In the genomic region with DNA sequence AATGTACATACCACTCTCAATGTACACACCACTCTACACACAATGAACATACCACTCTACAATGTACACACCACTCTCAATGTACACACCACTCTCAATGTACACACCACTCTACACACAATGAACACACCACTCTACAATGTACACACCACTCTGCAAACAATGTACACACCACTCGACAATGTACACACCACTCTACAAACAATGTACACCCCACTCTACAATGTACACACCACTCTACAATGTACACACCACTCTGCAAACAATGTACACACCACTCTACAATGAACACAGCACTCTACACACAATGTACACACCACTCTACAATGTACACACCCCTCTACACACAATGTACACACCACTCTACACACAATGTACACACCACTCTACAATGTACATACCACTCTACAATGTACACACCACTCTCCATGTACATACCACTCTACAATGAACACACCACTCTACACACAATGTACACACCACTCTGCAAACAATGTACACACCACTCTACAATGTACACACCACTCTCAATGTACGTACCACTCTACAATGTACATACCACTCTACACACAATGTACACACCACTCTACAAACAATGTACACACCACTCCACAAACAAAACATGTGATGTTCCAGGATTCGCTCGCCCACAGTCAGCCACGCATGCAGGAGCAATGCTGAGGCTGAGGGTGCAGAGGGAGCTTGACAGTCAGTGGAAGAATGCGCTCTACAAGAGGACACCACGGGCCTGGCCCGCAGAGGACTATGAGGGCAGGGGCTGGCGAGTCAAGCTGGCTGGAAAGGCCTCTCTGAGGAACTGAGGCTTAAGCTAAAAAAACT, we compare ENCODE assay signal across 22 cellular contexts.
"Had no signal": no experiment of that assay in that cellular context is flagged by ENCODE, and none has a peak within 500 bp of the region (broad histone marks: within the 10 kb centered on the region; RNA-seq: fewer than 3 reads in every experiment).

No MANE protein-coding gene starts in this region.

- DNase-seq: activated CD4-positive, alpha-beta T cell treated with anti-CD3 and anti-CD28 coated beads for 4 hours; activated CD4-positive, alpha-beta T cell treated with anti-CD3 and anti-CD28 coated beads, Interleukin-2, amount 50 U/mL, for 48 hours; activated CD4-positive, CD25-positive, alpha-beta regulatory T cell; activated naive CD4-positive, alpha-beta T cell treated with anti-CD3 and anti-CD28 coated beads, Interleukin-2, amount 10 ng/mL, durations not matched to agents 7 days and 5 days; activated T-cell treated with anti-CD3 and anti-CD28 coated beads for 4 hours; anterior cingulate cortex; effector CD4-positive, alpha-beta T cell; lower lobe of right lung; small intestine; stimulated activated CD4-positive, alpha-beta T cell treated with anti-CD3 and anti-CD28 coated beads, Interleukin-15, amount 100 ng/mL, for 24 hours; stimulated activated naive B cell treated with anti-CD40 and anti-IgM and Interleukin-4, amounts not matched to agents 10 μg/mL and 1 μg/mL and 100 μg/mL, for 72 hours had no signal

- H3K27me3 ChIP-seq: body of pancreas, cardiac muscle cell, ovary had no signal

- H3K4me3 Mint-ChIP-seq: activated naive CD4-positive, alpha-beta T cell treated with anti-CD3 and anti-CD28 coated beads, Interleukin-2, amount 10 ng/mL, durations not matched to agents 7 days and 5 days; dendritic cell treated with granulocyte-macrophage colony-stimulating factor and Interleukin-4, amounts not matched to agents 40 ng/mL and 50 ng/mL, for 4 days; stimulated activated naive B cell treated with anti-CD40 and anti-IgM and Interleukin-4, amounts not matched to agents 10 μg/mL and 1 μg/mL and 100 μg/mL, for 72 hours; T-helper 1 cell treated with Interleukin-12 subunit alpha and Interleukin-12 subunit beta and Interleukin-4 antibody, amounts not matched to agents 30 μg/mL and 1 μg/mL, for 36 hours; type B pancreatic cell had no signal

- H3K4me1 ChIP-seq: prostate gland had no signal

- H3K36me3 ChIP-seq: cardiac muscle cell, lower lobe of right lung, ovary, prostate gland, thoracic aorta had no signal

- H3K27me3 Mint-ChIP-seq: activated naive CD4-positive, alpha-beta T cell treated with anti-CD3 and anti-CD28 coated beads, Interleukin-2, amount 10 ng/mL, durations not matched to agents 7 days and 5 days; dendritic cell treated with granulocyte-macrophage colony-stimulating factor and Interleukin-4, amounts not matched to agents 40 ng/mL and 50 ng/mL, for 4 days; naive thymus-derived CD8-positive, alpha-beta T cell; type B pancreatic cell had no signal

- H3K27ac Mint-ChIP-seq: activated naive CD4-positive, alpha-beta T cell treated with anti-CD3 and anti-CD28 coated beads, Interleukin-2, amount 10 ng/mL, durations not matched to agents 7 days and 5 days; dendritic cell treated with granulocyte-macrophage colony-stimulating factor and Interleukin-4, amounts not matched to agents 40 ng/mL and 50 ng/mL, for 4 days; stimulated activated naive B cell treated with anti-CD40 and anti-IgM and Interleukin-4, amounts not matched to agents 10 μg/mL and 1 μg/mL and 100 μg/mL, for 72 hours; type B pancreatic cell had no signal

- H3K4me3 ChIP-seq: body of pancreas, cardiac muscle cell, lower lobe of right lung, ovary, prostate gland, thoracic aorta had no signal

- H3K36me3 Mint-ChIP-seq: naive thymus-derived CD8-positive, alpha-beta T cell; type B pancreatic cell had no signal

- ATAC-seq: body of pancreas; left lobe of liver; lower lobe of right lung; naive thymus-derived CD8-positive, alpha-beta T cell; right cardiac atrium; stimulated activated naive B cell treated with anti-CD40 and anti-IgM and Interleukin-4, amounts not matched to agents 10 μg/mL and 1 μg/mL and 100 μg/mL, for 72 hours had no signal

- H3K9me3 Mint-ChIP-seq: activated naive CD4-positive, alpha-beta T cell treated with anti-CD3 and anti-CD28 coated beads, Interleukin-2, amount 10 ng/mL, durations not matched to agents 7 days and 5 days; dendritic cell treated with granulocyte-macrophage colony-stimulating factor and Interleukin-4, amounts not matched to agents 40 ng/mL and 50 ng/mL, for 4 days; naive thymus-derived CD8-positive, alpha-beta T cell; stimulated activated naive B cell treated with anti-CD40 and anti-IgM and Interleukin-4, amounts not matched to agents 10 μg/mL and 1 μg/mL and 100 μg/mL, for 72 hours; T-helper 1 cell treated with Interleukin-12 subunit alpha and Interleukin-12 subunit beta and Interleukin-4 antibody, amounts not matched to agents 30 μg/mL and 1 μg/mL, for 36 hours; type B pancreatic cell had no signal

- H3K9me3 ChIP-seq: body of pancreas, lower lobe of right lung, ovary, prostate gland, thoracic aorta had no signal

- H3K27ac ChIP-seq: body of pancreas, cardiac muscle cell, lower lobe of right lung, ovary, prostate gland, thoracic aorta had no signal
